Comparison of ENCODE assay signal across 17 cellular contexts in genomic region chr1:232543194-232543593, GRCh38.
A peak's percentile ranks its signal among the peaks of the same experiment; 100 is the strongest.
DNase-seq lines count a peak whose midpoint lies in the region; TF ChIP-seq lines count a peak whose summit lies in the region.
"Had no signal": no experiment of that assay in that cellular context is flagged by ENCODE, and none has a peak within 500 bp of the region (broad histone marks: within the 10 kb centered on the region; RNA-seq: fewer than 3 reads in every experiment).

No MANE protein-coding gene starts in this region.

- peaks cover 2% of the 10 kb centered on the region for H3K79me2 ChIP-seq in trophoblast cell (ENCODE audit: control insufficient read depth, insufficient read depth, low read length, poor library complexity)

- no peaks in the 10 kb centered on the region for H3K9me3 ChIP-seq in trophoblast cell (ENCODE audit: insufficient read depth, low read depth, low read length)
- no peaks in the 10 kb centered on the region for H3K9me3 ChIP-seq in tibial nerve
- H3K9me3 ChIP-seq: Peyer's patch had no signal

- H3K27me3 ChIP-seq in trophoblast cell (ENCODE audit: insufficient read depth, low read length) (no peaks in the 10 kb centered on the region), tibial nerve (no peaks in the 10 kb centered on the region)
- H3K27me3 ChIP-seq: Peyer's patch had no signal

- H3K14ac ChIP-seq in trophoblast cell (ENCODE audit: low read length): peak overlapping the region; percentile 61

- peak overlapping the region; percentile 71 for H3K18ac ChIP-seq in trophoblast cell (ENCODE audit: low read length)

- H4K91ac ChIP-seq in trophoblast cell (ENCODE audit: low read depth, low read length): peak overlapping the region; percentile 75

- DNase-seq in NCI-H2081 (lab: John Stamatoyannopoulos, UW) (peak; percentile 10 to 42), NCI-H2081 treated with DMSO at 0.1 percent for 48 hours (lab: John Stamatoyannopoulos, UW) (no peak), NCI-H1417 treated with DMSO at 0.1 percent for 48 hours (lab: John Stamatoyannopoulos, UW) (peak; percentile 17), NCI-H748 treated with DMSO at 0.1 percent for 48 hours (lab: John Stamatoyannopoulos, UW) (peak; percentile 50), trophoblast cell (no peak), tibial nerve (ENCODE audit: low spot score in 2 of 2) (no peak), NCI-H82 treated with DMSO at 0.1 percent for 48 hours (lab: John Stamatoyannopoulos, UW; ENCODE audit: unreplicated experiment) (no peak)
- DNase-seq: AML-193; C1 segment of cervical spinal cord; CD8-positive, alpha-beta memory T cell; DMS79; Karpas-422; NCI-H1436 treated with DMSO at 0.1 percent for 48 hours; NCI-H2029 treated with DMSO at 0.1 percent for 48 hours; NCI-H2227 treated with DMSO at 0.1 percent for 48 hours; Peyer's patch; T-helper 1 cell had no signal

- no peak overlapping the region for H2AFZ ChIP-seq in trophoblast cell (ENCODE audit: insufficient read depth, low read length, poor library complexity)

- no peak overlapping the region for H4K8ac ChIP-seq in trophoblast cell (ENCODE audit: low read depth, low read length)

- peak overlapping the region; percentile 62 for H2BK5ac ChIP-seq in trophoblast cell (ENCODE audit: low read depth, low read length, poor library complexity)

- peak overlapping the region; percentile 91 for H2BK12ac ChIP-seq in trophoblast cell (ENCODE audit: low read length)

- TF ChIP-seq CTCF in tibial nerve (IDR thresholded peaks at IDR 0.05): no peak

- H3K4me3 ChIP-seq in trophoblast cell (ENCODE audit: low read depth, low read length) (no peak overlapping the region), tibial nerve (no peak overlapping the region)
- H3K4me3 ChIP-seq: Peyer's patch had no signal

- peak overlapping the region; percentile 45 for H3K27ac ChIP-seq in trophoblast cell (ENCODE audit: low read depth, low read length)
- no peak overlapping the region for H3K27ac ChIP-seq in tibial nerve
- H3K27ac ChIP-seq: Peyer's patch had no signal

- H3K4me2 ChIP-seq in trophoblast cell (ENCODE audit: low read length): no peak overlapping the region

- H3K23ac ChIP-seq in trophoblast cell (ENCODE audit: low read length): no peak overlapping the region

- TF ChIP-seq EP300 in tibial nerve (IDR thresholded peaks at IDR 0.05): no peak

- no CpG with 5 or more reads among the region's 5 CpGs for WGBS in trophoblast cell (ENCODE audit: extremely low coverage, insufficient coverage, insufficient read length)
- WGBS in tibial nerve, 2 donors: 76 to 84% methylated on average over 5 of the region's 5 CpGs

- H4K12ac ChIP-seq in trophoblast cell (ENCODE audit: low read depth, low read length): no peak overlapping the region

- peak overlapping the region; percentile 90 for H2AK5ac ChIP-seq in trophoblast cell (ENCODE audit: low read length)

- peak overlapping the region; percentile 81 for H3K4ac ChIP-seq in trophoblast cell (ENCODE audit: low read depth, low read length)

- H2BK120ac ChIP-seq in trophoblast cell (ENCODE audit: insufficient read depth, low read length, poor library complexity): peak overlapping the region; percentile 31

- no peak overlapping the region for H3K9ac ChIP-seq in trophoblast cell (ENCODE audit: low read length)

- no peak for TF ChIP-seq POLR2A in tibial nerve (IDR thresholded peaks at IDR 0.05)

- H3K79me1 ChIP-seq in trophoblast cell (ENCODE audit: low read length): peaks cover 6% of the 10 kb centered on the region

- H3K36me3 ChIP-seq in trophoblast cell (ENCODE audit: control insufficient read depth in 1 of 2, insufficient read depth in 2 of 2, low read length in 2 of 2) (no peaks in the 10 kb centered on the region), tibial nerve (no peaks in the 10 kb centered on the region)
- H3K36me3 ChIP-seq: Peyer's patch had no signal

- H3K4me1 ChIP-seq in trophoblast cell (ENCODE audit: control insufficient read depth in 1 of 2, insufficient read depth in 2 of 2, low read length in 2 of 2) (peaks cover 16 to 18% of the 10 kb centered on the region in 2 experiments), tibial nerve (peaks cover 0 to 38% (median 1%) of the 10 kb centered on the region in 4 donors)
- H3K4me1 ChIP-seq: Peyer's patch had no signal

Comparison
In these comparisons a context has a peak if more than half of its experiments do, and no peak if none do; other contexts are left out.
1. DNase-seq: peak in NCI-H2081 (2 of 2), NCI-H1417 treated with DMSO at 0.1 percent for 48 hours (single experiment) and NCI-H748 treated with DMSO at 0.1 percent for 48 hours (single experiment); none in NCI-H2081 treated with DMSO at 0.1 percent for 48 hours (single experiment), trophoblast cell (0 of 2), tibial nerve (0 of 2) and NCI-H82 treated with DMSO at 0.1 percent for 48 hours (single experiment).